In the genomic region with DNA sequence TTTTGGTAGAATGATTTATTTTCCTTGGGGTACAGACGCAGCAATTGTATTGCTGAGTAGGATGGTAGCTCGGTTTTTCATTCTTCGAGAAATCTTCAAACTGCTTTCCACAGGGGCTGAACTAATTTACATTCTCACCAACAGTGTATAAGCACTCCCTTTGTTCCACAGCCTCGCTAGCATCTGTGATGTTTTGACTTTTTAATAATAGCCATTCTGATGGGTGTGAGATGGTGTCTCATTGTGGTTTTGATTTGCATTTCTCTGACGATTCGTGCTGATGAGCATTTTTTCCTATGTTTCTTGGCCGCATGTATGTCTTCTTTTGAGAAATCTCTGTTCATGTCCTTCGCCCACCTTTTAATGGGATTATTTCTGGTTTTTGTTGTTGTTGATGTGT, we compare ENCODE assay signal across 23 cellular contexts.
"Had no signal": no experiment of that assay in that cellular context is flagged by ENCODE, and none has a peak within 500 bp of the region (broad histone marks: within the 10 kb centered on the region; RNA-seq: fewer than 3 reads in every experiment).

No MANE protein-coding gene starts in this region.

- H3K4me2 ChIP-seq: KMS-11 had no signal

- H3K9me3 ChIP-seq: SJCRH30 had no signal

- H3K4me1 ChIP-seq: SJCRH30 had no signal

- DNase-seq: IMR-90, Kasumi-1, MV-4-11, NCI-H1048, NCI-H1105, NCI-H1436 treated with DMSO at 0.1 percent for 48 hours, NCI-H1694, NCI-H187 treated with DMSO at 0.1 percent for 48 hours, NCI-H2029 treated with DMSO at 0.1 percent for 48 hours, NCI-H2171 treated with DMSO at 0.1 percent for 48 hours, NCI-H345, NCI-H446 treated with DMSO at 0.1 percent for 48 hours, NCI-H510A treated with DMSO at 0.1 percent for 48 hours, NCI-H69, NCI-H774, PC-3, SHP77, SJCRH30 had no signal

- H3K9ac ChIP-seq: KMS-11 had no signal

- ATAC-seq: HepG2, Panc1, PC-3, SK-N-SH treated with all-trans-retinoic acid at 6 μM for 48 hours had no signal

- H3K36me3 ChIP-seq: SJCRH30 had no signal

- H3K4me3 ChIP-seq: SJCRH30 had no signal

- H3K27ac ChIP-seq: KMS-11, RWPE1, SJCRH30 had no signal
